Comparison of ENCODE assay signal across 18 cellular contexts in the genomic region with DNA sequence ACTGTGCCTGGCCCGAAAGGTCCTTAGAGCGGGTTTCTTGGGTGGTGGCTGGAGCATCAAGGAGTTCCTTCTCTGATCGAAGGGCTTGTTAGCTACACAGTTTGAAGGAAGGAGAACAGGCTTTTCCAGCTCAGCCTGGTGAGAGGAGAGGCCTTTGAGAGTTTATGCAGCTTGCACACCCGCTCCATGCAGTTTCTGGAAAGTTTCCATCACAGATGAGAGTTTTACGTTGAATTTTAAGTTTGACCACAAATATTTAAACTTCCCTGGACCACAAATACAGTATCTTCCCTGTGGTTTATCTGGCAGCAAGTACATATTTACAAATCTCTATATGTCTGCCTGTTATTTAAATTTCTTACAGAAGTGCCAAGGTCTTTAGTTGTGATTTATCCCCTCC. TPM values are rescaled to one million over a fixed set of nuclear protein-coding genes. Genes with fewer than 3 reads are reported as not detected.
DNase-seq lines count a peak whose midpoint lies in the region; ATAC-seq, FAIRE-seq and TF ChIP-seq lines count a peak whose summit lies in the region.
"Had no signal": no experiment of that assay in that cellular context is flagged by ENCODE, and none has a peak within 500 bp of the region (broad histone marks: within the 10 kb centered on the region; RNA-seq: fewer than 3 reads in every experiment).

No MANE protein-coding gene starts in this region.

- FAIRE-seq in small intestine (lab: Jason Lieb, UNC), result no peak
- FAIRE-seq: endothelial cell of umbilical vein had no signal

- H3K27ac ChIP-seq in SK-N-MC, result peak overlapping the region; percentile 72
- peak overlapping the region; percentile 51 for H3K27ac ChIP-seq in osteoblast (ENCODE audit: low read depth, low read length)
- H3K27ac ChIP-seq in small intestine (ENCODE audit: low read depth in 1 of 2, low read length in 1 of 2), result no peak overlapping the region
- no peak overlapping the region for H3K27ac ChIP-seq in effector memory CD4-positive, alpha-beta T cell (ENCODE audit: insufficient read depth, low read length, poor library complexity, severe bottlenecking)
- H3K27ac ChIP-seq: heart right ventricle, KMS-11, SJSA1 had no signal

- peaks cover 2% of the 10 kb centered on the region for H3K79me2 ChIP-seq in osteoblast (ENCODE audit: insufficient read depth, low read length)

- no peak for ATAC-seq in GM18505 (IDR thresholded peaks at IDR 0.05; ENCODE audit: unreplicated experiment)
- ATAC-seq: heart right ventricle; stimulated activated naive CD8-positive, alpha-beta T cell treated with anti-CD3 and anti-CD28 coated beads, Interleukin-15, amount 100 ng/mL, for 72 hours had no signal

- DNase-seq in EL (peak; percentile 69), SK-N-MC (ENCODE audit: low read depth, low spot score) (peak; percentile 34), fibroblast of mammary gland (ENCODE audit: low read depth) (peak; percentile 72), osteoblast (ENCODE audit: insufficient read length, low spot score, missing footprints) (no peak), small intestine (no peak)
- DNase-seq in effector memory CD4-positive, alpha-beta T cell, result no peak
- DNase-seq in activated CD8-positive, alpha-beta memory T cell treated with anti-CD3 and anti-CD28 coated beads for 24 hours, result no peak
- DNase-seq: activated CD4-positive, alpha-beta T cell treated with anti-CD3 and anti-CD28 coated beads for 4 hours; activated naive CD4-positive, alpha-beta T cell treated with anti-CD3 and anti-CD28 coated beads, Interleukin-2, amount 50 U/mL, for 16 hours; heart right ventricle; NCI-H1436; NCI-H2227 treated with DMSO at 0.1 percent for 48 hours; stimulated activated CD4-positive, alpha-beta T cell treated with anti-CD3 and anti-CD28 coated beads, Interleukin-15, amount 100 ng/mL, for 24 hours; stimulated activated naive CD8-positive, alpha-beta T cell treated with anti-CD3 and anti-CD28 coated beads, Interleukin-15, amount 100 ng/mL, for 72 hours had no signal

- H3K27me3 ChIP-seq in osteoblast (ENCODE audit: insufficient read depth, low read length) (no peaks in the 10 kb centered on the region), small intestine (ENCODE audit: control insufficient read depth in 2 of 2, insufficient read depth in 2 of 2, low read length in 2 of 2) (no peaks in the 10 kb centered on the region)
- no peaks in the 10 kb centered on the region for H3K27me3 ChIP-seq in effector memory CD4-positive, alpha-beta T cell (replicated peaks; ENCODE audit: control insufficient read depth, insufficient read depth, low read length, poor library complexity, severe bottlenecking)
- H3K27me3 ChIP-seq: heart right ventricle, SJSA1 had no signal

- no peak for TF ChIP-seq CTCF in fibroblast of mammary gland (conservative IDR thresholded peaks at IDR 0.05; ENCODE audit: control insufficient read depth, insufficient read depth, low read depth, low read length)
- no peak for TF ChIP-seq CTCF in osteoblast (IDR thresholded peaks at IDR 0.05; ENCODE audit: extremely low read depth, low read depth, low read length)

- TF ChIP-seq POLR2A in GM18505 (IDR thresholded peaks at IDR 0.05; ENCODE audit: borderline replicate concordance, extremely low read depth, insufficient read depth, insufficient read length), result no peak

- no peak overlapping the region for H2AFZ ChIP-seq in osteoblast (ENCODE audit: low read length)

- H3K36me3 ChIP-seq in SK-N-MC (ENCODE audit: insufficient read depth, low read length), result no peaks in the 10 kb centered on the region
- H3K36me3 ChIP-seq in osteoblast (ENCODE audit: insufficient read depth, low read length), result no peaks in the 10 kb centered on the region
- no peaks in the 10 kb centered on the region for H3K36me3 ChIP-seq in small intestine (ENCODE audit: control insufficient read depth in 2 of 2, insufficient read depth in 2 of 2, low read length in 2 of 2)
- H3K36me3 ChIP-seq in effector memory CD4-positive, alpha-beta T cell (ENCODE audit: control insufficient read depth, insufficient read depth, low read length), result no peaks in the 10 kb centered on the region
- H3K36me3 ChIP-seq: SJSA1 had no signal

- no peaks in the 10 kb centered on the region for H4K20me1 ChIP-seq in osteoblast (ENCODE audit: insufficient read depth, low read length)

- no peak overlapping the region for H3K9ac ChIP-seq in SK-N-MC (ENCODE audit: insufficient read length)
- H3K9ac ChIP-seq: KMS-11 had no signal

- WGBS in small intestine, 3 donors, result 83 to 94% (median 87%) methylated on average over 5 of the region's 5 CpGs

- no peak overlapping the region for H3K4me2 ChIP-seq in osteoblast (ENCODE audit: insufficient read depth, low read length)
- H3K4me2 ChIP-seq: KMS-11 had no signal

- H3K9me3 ChIP-seq in SK-N-MC (ENCODE audit: low read depth, low read length) (no peaks in the 10 kb centered on the region), osteoblast (ENCODE audit: low read depth, low read length) (no peaks in the 10 kb centered on the region), small intestine (ENCODE audit: control insufficient read depth, low read depth) (no peaks in the 10 kb centered on the region)
- no peaks in the 10 kb centered on the region for H3K9me3 ChIP-seq in effector memory CD4-positive, alpha-beta T cell (ENCODE audit: control insufficient read depth, low read length)
- H3K9me3 ChIP-seq: heart right ventricle, SJSA1 had no signal

- H3K4me3 ChIP-seq in SK-N-MC, result no peak overlapping the region
- no peak overlapping the region for H3K4me3 ChIP-seq in fibroblast of mammary gland (ENCODE audit: control insufficient read depth, low read depth, low read length)
- no peak overlapping the region for H3K4me3 ChIP-seq in osteoblast (ENCODE audit: insufficient read depth, low read length)
- H3K4me3 ChIP-seq in small intestine (ENCODE audit: low read depth in 1 of 2, low read length in 2 of 2), result no peak overlapping the region
- no peak overlapping the region for H3K4me3 ChIP-seq in effector memory CD4-positive, alpha-beta T cell (ENCODE audit: insufficient read depth, low read depth, low read length, poor library complexity, severe bottlenecking)
- H3K4me3 ChIP-seq: heart right ventricle, SJSA1 had no signal

- H3K4me1 ChIP-seq in osteoblast (ENCODE audit: insufficient read depth, low read length) (peaks cover 25% of the 10 kb centered on the region), small intestine (ENCODE audit: control insufficient read depth in 2 of 2, insufficient read depth in 1 of 2, low read depth in 1 of 2, low read length in 1 of 2) (no peaks in the 10 kb centered on the region)
- H3K4me1 ChIP-seq in effector memory CD4-positive, alpha-beta T cell (ENCODE audit: control insufficient read depth, insufficient read depth, low read length, poor library complexity, severe bottlenecking), result no peaks in the 10 kb centered on the region

RNA-seq across cellular contexts. Expression of a gene that starts 56.8 kb away (rescaled TPM):
- total RNA-seq in osteoblast, result 18.5 and 19.7 TPM in 2 replicates
- polyA plus RNA-seq in small intestine, result 1 to 10 TPM in 2 of 3 donors, under 1 TPM in 1; 0.89 to 6.9 (median 6.2) TPM

Comparison
In these comparisons a context has a peak if more than half of its experiments do, and no peak if none do; other contexts are left out.
1. DNase-seq: peak in EL (single experiment), SK-N-MC (single experiment) and fibroblast of mammary gland (single experiment); none in osteoblast (single experiment), small intestine (single experiment), effector memory CD4-positive, alpha-beta T cell (0 of 3) and activated CD8-positive, alpha-beta memory T cell treated with anti-CD3 and anti-CD28 coated beads for 24 hours (single experiment).
2. H3K27ac ChIP-seq: peak in SK-N-MC (single experiment) and osteoblast (single experiment); none in small intestine (0 of 2) and effector memory CD4-positive, alpha-beta T cell (single experiment).